ENCODE assay signal across 1 cellular context in the genomic region with DNA sequence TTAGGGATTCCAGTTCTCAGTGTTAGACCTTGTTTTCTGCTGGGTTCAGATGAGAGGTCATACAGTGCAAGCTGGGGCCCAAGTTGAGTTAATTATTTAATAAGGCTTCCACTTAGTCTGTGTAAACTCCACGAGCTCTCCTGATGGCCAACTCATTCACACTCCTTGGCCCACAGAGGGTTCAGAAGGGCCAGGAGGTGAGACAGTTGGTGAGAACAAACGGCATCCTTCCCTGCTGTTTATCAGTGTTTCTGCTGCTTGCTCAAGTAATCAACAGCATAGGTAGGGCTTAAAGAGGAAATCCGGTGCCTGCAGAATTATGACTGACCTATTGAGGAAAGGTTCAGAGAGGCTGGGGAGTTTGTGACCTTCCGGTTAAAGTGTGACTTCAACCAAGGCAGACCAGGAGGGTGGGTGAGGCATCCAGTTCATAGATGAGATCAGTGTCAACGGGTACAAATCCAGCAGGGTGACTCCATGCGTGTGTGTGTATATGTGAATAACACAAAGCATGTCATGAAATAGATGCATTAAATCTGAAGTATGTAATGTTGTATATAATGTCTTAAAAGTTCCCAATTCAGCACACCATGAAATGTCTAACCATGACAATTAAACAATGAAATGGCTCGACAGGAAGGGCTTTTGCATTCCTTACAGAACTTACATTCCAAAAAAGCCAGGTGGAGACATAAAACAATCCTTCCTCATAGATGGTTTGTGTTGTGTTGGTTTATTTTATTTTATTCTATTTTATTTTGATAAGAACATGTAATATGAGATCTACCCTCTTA.
TF ChIP-seq lines count a peak whose summit lies in the region.

No MANE protein-coding gene starts in this region.

TF ChIP-seq in HepG2, 621 proteins besides CTCF, POLR2A, EP300 and RAD21 (continued from another document and continues in another):
- TF ChIP-seq BCL6 (CRISPR knock-in tag; IDR thresholded peaks at IDR 0.05) (peak; percentile 90), ZNF605 (CRISPR knock-in tag; IDR thresholded peaks at IDR 0.05) (peak; percentile 98), GABPB1 (CRISPR knock-in tag; IDR thresholded peaks at IDR 0.05) (peak; percentile 77), NFIC (IDR thresholded peaks at IDR 0.05; ENCODE audit: low read length) (peak; percentile 94), ZNF768 (CRISPR knock-in tag; IDR thresholded peaks at IDR 0.05) (peak; percentile 40; the same call in 1 of the 2 replicates), ZNF10 (CRISPR knock-in tag; IDR thresholded peaks at IDR 0.05; ENCODE audit: borderline replicate concordance, low read depth) (no peak), ZNF570 (CRISPR knock-in tag; IDR thresholded peaks at IDR 0.05; ENCODE audit: borderline replicate concordance) (no peak), SRSF4 (IDR thresholded peaks at IDR 0.05; ENCODE audit: low read depth, low read length, poor library complexity, severe bottlenecking) (no peak), ZNF354B (CRISPR knock-in tag; IDR thresholded peaks at IDR 0.05) (0 out of 2 replicates have a peak, but pooled peaks have one; percentile 32), ZNF343 (CRISPR knock-in tag; IDR thresholded peaks at IDR 0.05) (peak; percentile 83), NRL (CRISPR knock-in tag; IDR thresholded peaks at IDR 0.05; ENCODE audit: borderline replicate concordance) (no peak), ZFY (CRISPR knock-in tag; IDR thresholded peaks at IDR 0.05) (no peak; the same call in 1 of the 2 replicates), ZNF282 (IDR thresholded peaks at IDR 0.05; ENCODE audit: partially characterized antibody) (no peak), ELF4 (CRISPR knock-in tag; IDR thresholded peaks at IDR 0.05; ENCODE audit: borderline replicate concordance) (no peak), RFX1 (IDR thresholded peaks at IDR 0.05) (no peak), HMG20B (CRISPR knock-in tag; conservative IDR thresholded peaks at IDR 0.05) (peak; percentile 89), FOXP1 (IDR thresholded peaks at IDR 0.05) (peak; percentile 84), FOXP1 (CRISPR knock-in tag; IDR thresholded peaks at IDR 0.05) (peak; percentile 99), KDM3A (CRISPR knock-in tag; IDR thresholded peaks at IDR 0.05; ENCODE audit: low read depth) (peak; percentile 94), IKZF4 (CRISPR knock-in tag; IDR thresholded peaks at IDR 0.05; ENCODE audit: borderline replicate concordance, low read depth, not compliant biosample characterization) (no peak), ZNF225 (CRISPR knock-in tag; IDR thresholded peaks at IDR 0.05) (no peak; the same call in 1 of the 2 replicates), PHF20 (CRISPR knock-in tag; IDR thresholded peaks at IDR 0.05) (peak; percentile 31; the same call in 1 of the 2 replicates), PRMT3 (CRISPR knock-in tag; IDR thresholded peaks at IDR 0.05; ENCODE audit: borderline replicate concordance, low read depth) (0 out of 2 replicates have a peak, but pooled peaks have one; percentile 68), SAP130 (CRISPR knock-in tag; IDR thresholded peaks at IDR 0.05; ENCODE audit: low read depth) (peak; percentile 94), SIX1 (CRISPR knock-in tag; IDR thresholded peaks at IDR 0.05; ENCODE audit: borderline replicate concordance) (peak; percentile 72; the same call in 1 of the 2 replicates)
- TF ChIP-seq, protein P1, sequence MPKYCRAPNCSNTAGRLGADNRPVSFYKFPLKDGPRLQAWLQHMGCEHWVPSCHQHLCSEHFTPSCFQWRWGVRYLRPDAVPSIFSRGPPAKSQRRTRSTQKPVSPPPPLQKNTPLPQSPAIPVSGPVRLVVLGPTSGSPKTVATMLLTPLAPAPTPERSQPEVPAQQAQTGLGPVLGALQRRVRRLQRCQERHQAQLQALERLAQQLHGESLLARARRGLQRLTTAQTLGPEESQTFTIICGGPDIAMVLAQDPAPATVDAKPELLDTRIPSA (CRISPR knock-in tag; IDR thresholded peaks at IDR 0.05; ENCODE audit: borderline replicate concordance) = no peak; the same call in 1 of the 2 replicates
- TF ChIP-seq, protein P2, sequence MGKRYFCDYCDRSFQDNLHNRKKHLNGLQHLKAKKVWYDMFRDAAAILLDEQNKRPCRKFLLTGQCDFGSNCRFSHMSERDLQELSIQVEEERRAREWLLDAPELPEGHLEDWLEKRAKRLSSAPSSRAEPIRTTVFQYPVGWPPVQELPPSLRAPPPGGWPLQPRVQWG (CRISPR knock-in tag; IDR thresholded peaks at IDR 0.05; ENCODE audit: borderline replicate concordance, low read depth) = no peak
- TF ChIP-seq, protein P3, sequence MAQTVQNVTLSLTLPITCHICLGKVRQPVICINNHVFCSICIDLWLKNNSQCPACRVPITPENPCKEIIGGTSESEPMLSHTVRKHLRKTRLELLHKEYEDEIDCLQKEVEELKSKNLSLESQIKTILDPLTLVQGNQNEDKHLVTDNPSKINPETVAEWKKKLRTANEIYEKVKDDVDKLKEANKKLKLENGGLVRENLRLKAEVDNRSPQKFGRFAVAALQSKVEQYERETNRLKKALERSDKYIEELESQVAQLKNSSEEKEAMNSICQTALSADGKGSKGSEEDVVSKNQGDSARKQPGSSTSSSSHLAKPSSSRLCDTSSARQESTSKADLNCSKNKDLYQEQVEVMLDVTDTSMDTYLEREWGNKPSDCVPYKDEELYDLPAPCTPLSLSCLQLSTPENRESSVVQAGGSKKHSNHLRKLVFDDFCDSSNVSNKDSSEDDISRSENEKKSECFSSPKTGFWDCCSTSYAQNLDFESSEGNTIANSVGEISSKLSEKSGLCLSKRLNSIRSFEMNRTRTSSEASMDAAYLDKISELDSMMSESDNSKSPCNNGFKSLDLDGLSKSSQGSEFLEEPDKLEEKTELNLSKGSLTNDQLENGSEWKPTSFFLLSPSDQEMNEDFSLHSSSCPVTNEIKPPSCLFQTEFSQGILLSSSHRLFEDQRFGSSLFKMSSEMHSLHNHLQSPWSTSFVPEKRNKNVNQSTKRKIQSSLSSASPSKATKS (CRISPR knock-in tag; IDR thresholded peaks at IDR 0.05) = no peak
- TF ChIP-seq, protein P4, sequence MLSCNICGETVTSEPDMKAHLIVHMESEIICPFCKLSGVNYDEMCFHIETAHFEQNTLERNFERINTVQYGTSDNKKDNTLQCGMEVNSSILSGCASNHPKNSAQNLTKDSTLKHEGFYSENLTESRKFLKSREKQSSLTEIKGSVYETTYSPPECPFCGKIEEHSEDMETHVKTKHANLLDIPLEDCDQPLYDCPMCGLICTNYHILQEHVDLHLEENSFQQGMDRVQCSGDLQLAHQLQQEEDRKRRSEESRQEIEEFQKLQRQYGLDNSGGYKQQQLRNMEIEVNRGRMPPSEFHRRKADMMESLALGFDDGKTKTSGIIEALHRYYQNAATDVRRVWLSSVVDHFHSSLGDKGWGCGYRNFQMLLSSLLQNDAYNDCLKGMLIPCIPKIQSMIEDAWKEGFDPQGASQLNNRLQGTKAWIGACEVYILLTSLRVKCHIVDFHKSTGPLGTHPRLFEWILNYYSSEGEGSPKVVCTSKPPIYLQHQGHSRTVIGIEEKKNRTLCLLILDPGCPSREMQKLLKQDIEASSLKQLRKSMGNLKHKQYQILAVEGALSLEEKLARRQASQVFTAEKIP (CRISPR knock-in tag; IDR thresholded peaks at IDR 0.05; ENCODE audit: borderline replicate concordance) = no peak
- TF ChIP-seq, protein P5, sequence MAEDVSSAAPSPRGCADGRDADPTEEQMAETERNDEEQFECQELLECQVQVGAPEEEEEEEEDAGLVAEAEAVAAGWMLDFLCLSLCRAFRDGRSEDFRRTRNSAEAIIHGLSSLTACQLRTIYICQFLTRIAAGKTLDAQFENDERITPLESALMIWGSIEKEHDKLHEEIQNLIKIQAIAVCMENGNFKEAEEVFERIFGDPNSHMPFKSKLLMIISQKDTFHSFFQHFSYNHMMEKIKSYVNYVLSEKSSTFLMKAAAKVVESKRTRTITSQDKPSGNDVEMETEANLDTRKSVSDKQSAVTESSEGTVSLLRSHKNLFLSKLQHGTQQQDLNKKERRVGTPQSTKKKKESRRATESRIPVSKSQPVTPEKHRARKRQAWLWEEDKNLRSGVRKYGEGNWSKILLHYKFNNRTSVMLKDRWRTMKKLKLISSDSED (CRISPR knock-in tag; IDR thresholded peaks at IDR 0.05) = no peak
- TF ChIP-seq, protein P6, sequence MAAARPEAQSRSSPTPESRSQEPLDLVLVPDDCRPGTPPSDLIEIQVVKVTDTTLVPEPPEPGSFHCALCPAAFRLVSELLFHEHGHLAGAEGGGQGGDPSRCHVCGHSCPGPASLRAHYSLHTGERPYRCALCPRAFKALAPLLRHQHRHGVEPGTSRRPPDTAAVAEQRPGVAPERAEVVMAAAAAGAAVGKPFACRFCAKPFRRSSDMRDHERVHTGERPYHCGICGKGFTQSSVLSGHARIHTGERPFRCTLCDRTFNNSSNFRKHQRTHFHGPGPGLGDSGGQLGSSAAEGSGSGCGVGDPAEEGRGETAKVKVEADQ (CRISPR knock-in tag; IDR thresholded peaks at IDR 0.05; ENCODE audit: borderline replicate concordance) = peak; percentile 76; the same call in 1 of the 2 replicates
- TF ChIP-seq, protein P7, sequence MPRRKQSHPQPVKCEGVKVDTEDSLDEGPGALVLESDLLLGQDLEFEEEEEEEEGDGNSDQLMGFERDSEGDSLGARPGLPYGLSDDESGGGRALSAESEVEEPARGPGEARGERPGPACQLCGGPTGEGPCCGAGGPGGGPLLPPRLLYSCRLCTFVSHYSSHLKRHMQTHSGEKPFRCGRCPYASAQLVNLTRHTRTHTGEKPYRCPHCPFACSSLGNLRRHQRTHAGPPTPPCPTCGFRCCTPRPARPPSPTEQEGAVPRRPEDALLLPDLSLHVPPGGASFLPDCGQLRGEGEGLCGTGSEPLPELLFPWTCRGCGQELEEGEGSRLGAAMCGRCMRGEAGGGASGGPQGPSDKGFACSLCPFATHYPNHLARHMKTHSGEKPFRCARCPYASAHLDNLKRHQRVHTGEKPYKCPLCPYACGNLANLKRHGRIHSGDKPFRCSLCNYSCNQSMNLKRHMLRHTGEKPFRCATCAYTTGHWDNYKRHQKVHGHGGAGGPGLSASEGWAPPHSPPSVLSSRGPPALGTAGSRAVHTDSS (CRISPR knock-in tag; conservative IDR thresholded peaks at IDR 0.05) = no peak
- TF ChIP-seq, protein P8, sequence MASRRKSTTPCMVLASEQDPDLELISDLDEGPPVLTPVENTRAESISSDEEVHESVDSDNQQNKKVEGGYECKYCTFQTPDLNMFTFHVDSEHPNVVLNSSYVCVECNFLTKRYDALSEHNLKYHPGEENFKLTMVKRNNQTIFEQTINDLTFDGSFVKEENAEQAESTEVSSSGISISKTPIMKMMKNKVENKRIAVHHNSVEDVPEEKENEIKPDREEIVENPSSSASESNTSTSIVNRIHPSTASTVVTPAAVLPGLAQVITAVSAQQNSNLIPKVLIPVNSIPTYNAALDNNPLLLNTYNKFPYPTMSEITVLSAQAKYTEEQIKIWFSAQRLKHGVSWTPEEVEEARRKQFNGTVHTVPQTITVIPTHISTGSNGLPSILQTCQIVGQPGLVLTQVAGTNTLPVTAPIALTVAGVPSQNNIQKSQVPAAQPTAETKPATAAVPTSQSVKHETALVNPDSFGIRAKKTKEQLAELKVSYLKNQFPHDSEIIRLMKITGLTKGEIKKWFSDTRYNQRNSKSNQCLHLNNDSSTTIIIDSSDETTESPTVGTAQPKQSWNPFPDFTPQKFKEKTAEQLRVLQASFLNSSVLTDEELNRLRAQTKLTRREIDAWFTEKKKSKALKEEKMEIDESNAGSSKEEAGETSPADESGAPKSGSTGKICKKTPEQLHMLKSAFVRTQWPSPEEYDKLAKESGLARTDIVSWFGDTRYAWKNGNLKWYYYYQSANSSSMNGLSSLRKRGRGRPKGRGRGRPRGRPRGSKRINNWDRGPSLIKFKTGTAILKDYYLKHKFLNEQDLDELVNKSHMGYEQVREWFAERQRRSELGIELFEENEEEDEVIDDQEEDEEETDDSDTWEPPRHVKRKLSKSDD (CRISPR knock-in tag; IDR thresholded peaks at IDR 0.05; ENCODE audit: low read depth) = peak; percentile 66; the same call in 1 of the 2 replicates
- TF ChIP-seq, protein P9, sequence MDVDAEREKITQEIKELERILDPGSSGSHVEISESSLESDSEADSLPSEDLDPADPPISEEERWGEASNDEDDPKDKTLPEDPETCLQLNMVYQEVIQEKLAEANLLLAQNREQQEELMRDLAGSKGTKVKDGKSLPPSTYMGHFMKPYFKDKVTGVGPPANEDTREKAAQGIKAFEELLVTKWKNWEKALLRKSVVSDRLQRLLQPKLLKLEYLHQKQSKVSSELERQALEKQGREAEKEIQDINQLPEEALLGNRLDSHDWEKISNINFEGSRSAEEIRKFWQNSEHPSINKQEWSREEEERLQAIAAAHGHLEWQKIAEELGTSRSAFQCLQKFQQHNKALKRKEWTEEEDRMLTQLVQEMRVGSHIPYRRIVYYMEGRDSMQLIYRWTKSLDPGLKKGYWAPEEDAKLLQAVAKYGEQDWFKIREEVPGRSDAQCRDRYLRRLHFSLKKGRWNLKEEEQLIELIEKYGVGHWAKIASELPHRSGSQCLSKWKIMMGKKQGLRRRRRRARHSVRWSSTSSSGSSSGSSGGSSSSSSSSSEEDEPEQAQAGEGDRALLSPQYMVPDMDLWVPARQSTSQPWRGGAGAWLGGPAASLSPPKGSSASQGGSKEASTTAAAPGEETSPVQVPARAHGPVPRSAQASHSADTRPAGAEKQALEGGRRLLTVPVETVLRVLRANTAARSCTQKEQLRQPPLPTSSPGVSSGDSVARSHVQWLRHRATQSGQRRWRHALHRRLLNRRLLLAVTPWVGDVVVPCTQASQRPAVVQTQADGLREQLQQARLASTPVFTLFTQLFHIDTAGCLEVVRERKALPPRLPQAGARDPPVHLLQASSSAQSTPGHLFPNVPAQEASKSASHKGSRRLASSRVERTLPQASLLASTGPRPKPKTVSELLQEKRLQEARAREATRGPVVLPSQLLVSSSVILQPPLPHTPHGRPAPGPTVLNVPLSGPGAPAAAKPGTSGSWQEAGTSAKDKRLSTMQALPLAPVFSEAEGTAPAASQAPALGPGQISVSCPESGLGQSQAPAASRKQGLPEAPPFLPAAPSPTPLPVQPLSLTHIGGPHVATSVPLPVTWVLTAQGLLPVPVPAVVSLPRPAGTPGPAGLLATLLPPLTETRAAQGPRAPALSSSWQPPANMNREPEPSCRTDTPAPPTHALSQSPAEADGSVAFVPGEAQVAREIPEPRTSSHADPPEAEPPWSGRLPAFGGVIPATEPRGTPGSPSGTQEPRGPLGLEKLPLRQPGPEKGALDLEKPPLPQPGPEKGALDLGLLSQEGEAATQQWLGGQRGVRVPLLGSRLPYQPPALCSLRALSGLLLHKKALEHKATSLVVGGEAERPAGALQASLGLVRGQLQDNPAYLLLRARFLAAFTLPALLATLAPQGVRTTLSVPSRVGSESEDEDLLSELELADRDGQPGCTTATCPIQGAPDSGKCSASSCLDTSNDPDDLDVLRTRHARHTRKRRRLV (CRISPR knock-in tag; IDR thresholded peaks at IDR 0.05) = 0 out of 2 replicates have a peak, but pooled peaks have one; percentile 15
- TF ChIP-seq, protein P10, sequence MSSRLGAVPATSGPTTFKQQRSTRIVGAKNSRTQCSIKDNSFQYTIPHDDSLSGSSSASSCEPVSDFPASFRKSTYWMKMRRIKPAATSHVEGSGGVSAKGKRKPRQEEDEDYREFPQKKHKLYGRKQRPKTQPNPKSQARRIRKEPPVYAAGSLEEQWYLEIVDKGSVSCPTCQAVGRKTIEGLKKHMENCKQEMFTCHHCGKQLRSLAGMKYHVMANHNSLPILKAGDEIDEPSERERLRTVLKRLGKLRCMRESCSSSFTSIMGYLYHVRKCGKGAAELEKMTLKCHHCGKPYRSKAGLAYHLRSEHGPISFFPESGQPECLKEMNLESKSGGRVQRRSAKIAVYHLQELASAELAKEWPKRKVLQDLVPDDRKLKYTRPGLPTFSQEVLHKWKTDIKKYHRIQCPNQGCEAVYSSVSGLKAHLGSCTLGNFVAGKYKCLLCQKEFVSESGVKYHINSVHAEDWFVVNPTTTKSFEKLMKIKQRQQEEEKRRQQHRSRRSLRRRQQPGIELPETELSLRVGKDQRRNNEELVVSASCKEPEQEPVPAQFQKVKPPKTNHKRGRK (CRISPR knock-in tag; IDR thresholded peaks at IDR 0.05) = no peak
